In genomic region chr9:135813671-135814290, GRCh38 we compare ENCODE assay signal across 31 cellular contexts.
"Had no signal": no experiment of that assay in that cellular context is flagged by ENCODE, and none has a peak within 500 bp of the region (broad histone marks: within the 10 kb centered on the region; RNA-seq: fewer than 3 reads in every experiment).

No MANE protein-coding gene starts in this region.

- H3K27me3 Mint-ChIP-seq: activated B cell treated with CpG ODN at 0.5 μM for 24 hours had no signal

- H3K4me1 Mint-ChIP-seq: activated B cell treated with CpG ODN at 0.5 μM for 24 hours had no signal

- H3K9me3 ChIP-seq: MG63 had no signal

- H3K4me3 Mint-ChIP-seq: activated B cell treated with CpG ODN at 0.5 μM for 24 hours; activated naive CD4-positive, alpha-beta T cell treated with anti-CD3 and anti-CD28 coated beads for 36 hours; activated T-cell treated with anti-CD3 and anti-CD28 coated beads, Interleukin-2, amount 50 U/mL, for 4 hours; activated T-helper 1 cell treated with anti-CD3 and anti-CD28 coated beads, Interleukin-12 subunit alpha, Interleukin-12 subunit beta, Interleukin-2, Interleukin-4 antibody, amounts not matched to agents 30 ng/mL and 10 ng/mL and 1 ng/mL, durations not matched to agents 14 hours and 24 hours and 36 hours had no signal

- DNase-seq: activated B cell treated with CpG ODN at 0.5 μM for 24 hours; activated CD4-positive, alpha-beta T cell treated with anti-CD3 and anti-CD28 coated beads for 4 hours; activated CD4-positive, alpha-beta T cell treated with anti-CD3 and anti-CD28 coated beads, Interleukin-2, amount 50 U/mL, for 1 hour; activated CD4-positive, CD25-positive, alpha-beta regulatory T cell treated with anti-CD3 and anti-CD28 coated beads, Interleukin-2, amount 50 U/mL, for 72 hours; activated CD8-positive, alpha-beta memory T cell treated with anti-CD3 and anti-CD28 coated beads, Interleukin-2, amount 50 U/mL, for 4 hours; activated gamma-delta T cell treated with Interleukin-2 at 50 U/mL for 16 hours; activated naive CD4-positive, alpha-beta T cell treated with anti-CD3 and anti-CD28 coated beads for 36 hours; activated T-cell treated with anti-CD3 and anti-CD28 coated beads for 4 hours; activated T-cell treated with anti-CD3 and anti-CD28 coated beads, Interleukin-2, amount 50 U/mL, for 4 hours; amniotic stem cell; Kasumi-1; KG1; MG63; NCI-H1048; NCI-H1105 treated with DMSO at 0.1 percent for 48 hours; NCI-H1436; NCI-H1694; NCI-H1930; NCI-H2081 treated with DMSO at 0.1 percent for 48 hours; NCI-H226; NCI-H446 treated with DMSO at 0.1 percent for 48 hours; NCI-H524 treated with DMSO at 0.1 percent for 48 hours; SW 1271; T-helper 1 cell; T-helper 2 cell; T-helper 9 cell had no signal

- H3K27me3 ChIP-seq: cardiac muscle cell, MG63 had no signal

- H3K27ac ChIP-seq: cardiac muscle cell, VCaP had no signal

- H3K27ac Mint-ChIP-seq: activated B cell treated with CpG ODN at 0.5 μM for 24 hours; activated naive CD4-positive, alpha-beta T cell treated with anti-CD3 and anti-CD28 coated beads for 36 hours; activated T-helper 1 cell treated with anti-CD3 and anti-CD28 coated beads, Interleukin-12 subunit alpha, Interleukin-12 subunit beta, Interleukin-2, Interleukin-4 antibody, amounts not matched to agents 30 ng/mL and 10 ng/mL and 1 ng/mL, durations not matched to agents 14 hours and 24 hours and 36 hours had no signal

- ATAC-seq: activated naive CD4-positive, alpha-beta T cell treated with anti-CD3 and anti-CD28 coated beads, Interleukin-2, amount 50 U/mL, for 72 hours; activated T-cell treated with anti-CD3 and anti-CD28 coated beads, Interleukin-2, amount 50 U/mL, for 4 hours; Panc1 had no signal

- H3K9me3 Mint-ChIP-seq: activated B cell treated with CpG ODN at 0.5 μM for 24 hours; activated naive CD4-positive, alpha-beta T cell treated with anti-CD3 and anti-CD28 coated beads for 36 hours; activated naive CD4-positive, alpha-beta T cell treated with anti-CD3 and anti-CD28 coated beads, Interleukin-2, amount 50 U/mL, for 72 hours; activated T-cell treated with anti-CD3 and anti-CD28 coated beads, Interleukin-2, amount 50 U/mL, for 4 hours; activated T-helper 1 cell treated with anti-CD3 and anti-CD28 coated beads, Interleukin-12 subunit alpha, Interleukin-12 subunit beta, Interleukin-2, Interleukin-4 antibody, amounts not matched to agents 30 ng/mL and 10 ng/mL and 1 ng/mL, durations not matched to agents 14 hours and 24 hours and 36 hours had no signal

- H3K4me3 ChIP-seq: cardiac muscle cell, MG63 had no signal
